In the genomic region with DNA sequence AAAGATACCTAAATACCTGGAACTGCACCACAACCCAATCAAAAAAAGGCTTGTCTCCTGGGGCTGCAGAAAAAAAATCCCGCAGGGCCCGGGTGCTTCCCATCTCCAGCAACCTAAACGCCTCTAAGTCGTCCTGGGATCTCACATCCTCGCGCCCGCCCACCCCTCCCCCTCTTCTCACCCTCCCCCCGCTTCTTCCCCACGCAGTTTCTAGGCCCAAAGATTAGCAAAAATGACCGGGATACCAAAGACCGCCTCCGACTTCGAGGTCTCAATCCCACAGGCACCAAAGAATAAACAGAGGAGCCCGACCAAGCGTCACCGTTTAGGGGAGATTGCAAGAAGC, we compare ENCODE assay signal across 8 cellular contexts. TPM values are rescaled to one million over a fixed set of nuclear protein-coding genes. Genes with fewer than 3 reads are reported as not detected.
A peak's percentile ranks its signal among the peaks of the same experiment; 100 is the strongest.
DNase-seq lines count a peak whose midpoint lies in the region; ATAC-seq and TF ChIP-seq lines count a peak whose summit lies in the region.

No MANE protein-coding gene starts in this region.

- 0 to 25% methylated on average over 10 to 16 of the region's 16 CpGs for WGBS in lung, 2 donors
- WGBS in urinary bladder: 1% methylated on average over 16 of the region's 16 CpGs

- in situ Hi-C loops in GM13976 (cut with MboI; ENCODE audit: low sequenced_read_pairs, unreplicated experiment): no loop called here

- no peaks in the 10 kb centered on the region for H3K9me3 Mint-ChIP-seq in activated T-cell treated with anti-CD3 and anti-CD28 coated beads, Interleukin-2, amount 50 U/mL, for 24 hours

- peak overlapping the region; percentile 99 for H3K4me2 ChIP-seq in OCI-LY3 (ENCODE audit: low read length)

- H3K4me1 ChIP-seq in OCI-LY3 (ENCODE audit: low read length) (peaks cover 23% of the 10 kb centered on the region), lung (ENCODE audit: control insufficient read depth in 2 of 2, insufficient read depth in 2 of 2, low read length in 2 of 2) (peaks cover 0 to 4% of the 10 kb centered on the region in 2 donors), urinary bladder (ENCODE audit: insufficient read depth) (no peaks in the 10 kb centered on the region)

- H3K4me3 ChIP-seq in OCI-LY3 (ENCODE audit: low read length) (peak overlapping the region; percentile 98), lung (peak overlapping the region; percentile 37), urinary bladder (ENCODE audit: low read depth, low read length) (peak overlapping the region; percentile 57)

- H2AFZ ChIP-seq in OCI-LY3 (ENCODE audit: low read depth, low read length): no peak overlapping the region

- H3K27ac ChIP-seq in OCI-LY3 (ENCODE audit: low read length) (peak overlapping the region; percentile 88), lung (ENCODE audit: low read depth in 1 of 2, low read length in 1 of 2) (peak overlapping the region in 1 of 2 donors; percentile 84), urinary bladder (ENCODE audit: low read depth) (no peak overlapping the region)

- H3K36me3 Mint-ChIP-seq in activated T-cell treated with anti-CD3 and anti-CD28 coated beads, Interleukin-2, amount 50 U/mL, for 24 hours (ENCODE audit: low read depth): peaks cover 20% of the 10 kb centered on the region

- H3K27ac Mint-ChIP-seq in activated T-cell treated with anti-CD3 and anti-CD28 coated beads, Interleukin-2, amount 50 U/mL, for 24 hours: peak overlapping the region; percentile 100

- H3K79me2 ChIP-seq in OCI-LY3 (ENCODE audit: low read length): peaks cover 62% of the 10 kb centered on the region

- TF ChIP-seq CTCF in OCI-LY3 (IDR thresholded peaks at IDR 0.05; ENCODE audit: low read depth, low read length): no peak
- TF ChIP-seq CTCF in lung (IDR thresholded peaks at IDR 0.05; ENCODE audit: control extremely low read depth, extremely low read depth): no peak
- TF ChIP-seq CTCF in GM13976 (IDR thresholded peaks at IDR 0.05; ENCODE audit: borderline replicate concordance, control extremely low read depth, extremely low read depth, insufficient read depth, missing control alignments): no peak

- H3K9ac ChIP-seq in OCI-LY3 (ENCODE audit: low read length): peak overlapping the region; percentile 99

- peaks cover 3% of the 10 kb centered on the region for H3K27me3 Mint-ChIP-seq in activated T-cell treated with anti-CD3 and anti-CD28 coated beads, Interleukin-2, amount 50 U/mL, for 24 hours

- H3K9me3 ChIP-seq in OCI-LY3 (ENCODE audit: insufficient read depth, low read length) (no peaks in the 10 kb centered on the region), lung (ENCODE audit: control insufficient read depth in 2 of 2, insufficient read depth in 1 of 2, low read length in 1 of 2) (no peaks in the 10 kb centered on the region)

- H3K36me3 ChIP-seq in OCI-LY3 (replicated peaks; ENCODE audit: low read depth, low read length) (peaks cover 8% of the 10 kb centered on the region), lung (ENCODE audit: control insufficient read depth in 2 of 2, insufficient read depth in 2 of 2, low read length in 2 of 2) (no peaks in the 10 kb centered on the region), urinary bladder (ENCODE audit: insufficient read depth) (no peaks in the 10 kb centered on the region)

- ATAC-seq in lung (ENCODE audit: insufficient read depth, low FRiP score): no peak
- no peak for ATAC-seq in GM19351 (IDR thresholded peaks at IDR 0.05; ENCODE audit: unreplicated experiment)

- peaks cover 47% of the 10 kb centered on the region for H4K20me1 ChIP-seq in OCI-LY3 (ENCODE audit: insufficient read depth, low read length)

- H3K27me3 ChIP-seq in OCI-LY3 (ENCODE audit: low read depth, low read length) (no peaks in the 10 kb centered on the region), lung (ENCODE audit: control insufficient read depth, insufficient read depth) (no peaks in the 10 kb centered on the region)

- peaks cover 33% of the 10 kb centered on the region for H3K4me1 Mint-ChIP-seq in activated T-cell treated with anti-CD3 and anti-CD28 coated beads, Interleukin-2, amount 50 U/mL, for 24 hours (ENCODE audit: low read depth)

- peak; percentile 36 for DNase-seq in activated T-cell treated with anti-CD3 and anti-CD28 coated beads, Interleukin-2, amount 50 U/mL, for 24 hours
- no peak for DNase-seq in activated T-cell treated with anti-CD3 and anti-CD28 coated beads for 4 hours
- peak; percentile 30 for DNase-seq in dermis blood vessel endothelial cell
- no peak for DNase-seq in lung (ENCODE audit: low spot score)
- DNase-seq in GM13976 (ENCODE audit: low spot score): no peak

- H3K4me3 Mint-ChIP-seq in activated T-cell treated with anti-CD3 and anti-CD28 coated beads, Interleukin-2, amount 50 U/mL, for 24 hours: peak overlapping the region; percentile 96

RNA-seq across cellular contexts. Expression of gene ATRX, which starts 0.6 kb away (rescaled TPM):
- total RNA-seq in dermis blood vessel endothelial cell (101 and 115 TPM in 2 replicates), lung (100 to 1,000 TPM in 1 of 2 donors, 10 to 100 TPM in 1; 61.7 to 208 TPM), urinary bladder (236 TPM)
- polyA plus RNA-seq in lung (10 to 100 TPM; 10.6 to 12.1 TPM), urinary bladder (21.7 TPM)

Comparison
In these comparisons a context has a peak if more than half of its experiments do, and no peak if none do; other contexts are left out.
1. DNase-seq: peak in activated T-cell treated with anti-CD3 and anti-CD28 coated beads, Interleukin-2, amount 50 U/mL, for 24 hours (single experiment) and dermis blood vessel endothelial cell (single experiment); none in activated T-cell treated with anti-CD3 and anti-CD28 coated beads for 4 hours (single experiment), lung (single experiment) and GM13976 (single experiment).
2. H3K4me3 ChIP-seq: peak in every context shown above with its lines; median percentile 98 in OCI-LY3; 57 in urinary bladder; 37 in lung.